In the genomic region with DNA sequence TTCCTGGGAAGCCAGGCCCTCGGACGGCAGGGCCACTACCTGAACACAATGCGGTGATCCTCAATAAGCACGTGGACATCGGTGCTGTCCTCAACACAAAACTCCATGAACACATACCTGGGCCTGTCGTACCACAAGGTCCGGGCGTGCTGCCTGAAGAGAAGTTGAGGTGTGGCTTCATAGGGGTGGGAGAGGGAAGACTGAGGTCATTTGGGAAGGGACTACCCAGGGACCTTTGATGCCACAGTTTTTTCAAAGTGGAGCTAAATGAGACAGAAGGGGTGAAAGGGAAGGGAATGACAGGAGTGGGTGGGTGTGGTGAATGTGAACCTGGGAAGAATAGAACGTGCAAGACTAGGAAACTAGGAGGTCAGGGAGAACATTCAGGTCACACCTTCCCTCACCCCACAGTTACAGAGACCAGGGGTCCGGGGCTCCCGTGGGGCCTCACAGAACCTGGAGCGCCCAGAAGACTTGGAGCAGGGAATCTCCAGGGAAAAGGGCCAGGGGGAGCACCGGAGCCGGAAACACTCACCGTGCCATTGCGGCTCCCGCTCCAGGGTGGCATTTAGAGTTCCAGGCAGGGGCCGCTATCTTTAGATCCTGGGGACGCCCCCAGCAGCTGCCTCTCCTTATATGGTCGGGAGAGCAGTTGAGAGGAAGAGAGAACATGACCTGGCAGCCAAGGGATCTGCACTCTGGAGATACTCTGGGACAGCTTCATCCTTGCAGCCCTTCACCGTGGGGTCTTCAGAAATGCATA, we compare ENCODE assay signal across 8 cellular contexts. TPM values are rescaled to one million over a fixed set of nuclear protein-coding genes. Genes with fewer than 3 reads are reported as not detected.
DNase-seq lines count a peak whose midpoint lies in the region; ATAC-seq and TF ChIP-seq lines count a peak whose summit lies in the region.

Gene PTGES3L (minus strand): TSS at position 570 of the 763 bp plus-strand sequence. CDS start 27 bp downstream, at position 543.

- TF ChIP-seq CTCF in GM12864 (IDR thresholded peaks at IDR 0.05; ENCODE audit: low read depth, low read length, missing control alignments): no peak
- no peak for TF ChIP-seq CTCF in KMS-11 (conservative IDR thresholded peaks at IDR 0.05; ENCODE audit: low read depth, low read length)
- TF ChIP-seq CTCF in chondrocyte (IDR thresholded peaks at IDR 0.05): no peak

- no peaks in the 10 kb centered on the region for H3K36me3 ChIP-seq in KMS-11 (ENCODE audit: insufficient read depth)

- intact Hi-C loops in left colon (cut with DNase I, micrococcal nuclease): no loop called here

- peaks cover 29% of the 10 kb centered on the region for H3K4me1 ChIP-seq in KMS-11 (ENCODE audit: low read depth, poor library complexity, severe bottlenecking)

- peak; percentile 44 for ATAC-seq in left colon

- peaks cover 35% of the 10 kb centered on the region for H3K4me1 Mint-ChIP-seq in chondrocyte (ENCODE audit: low read depth)
- peaks cover 36% of the 10 kb centered on the region for H3K4me1 Mint-ChIP-seq in stimulated activated naive CD8-positive, alpha-beta T cell treated with anti-CD3 and anti-CD28 coated beads, Interleukin-15, Interleukin-2, amounts not matched to agents 100 ng/mL and 50 ng/mL, for 24 hours (ENCODE audit: low read depth)

- H3K4me3 Mint-ChIP-seq in chondrocyte (ENCODE audit: unreplicated experiment): peak within 1 kb of the TSS; percentile 99
- peak within 1 kb of the TSS; percentile 93 for H3K4me3 Mint-ChIP-seq in stimulated activated naive CD8-positive, alpha-beta T cell treated with anti-CD3 and anti-CD28 coated beads, Interleukin-15, Interleukin-2, amounts not matched to agents 100 ng/mL and 50 ng/mL, for 24 hours

- H3K36me3 Mint-ChIP-seq in chondrocyte (ENCODE audit: low read depth): peaks cover 5% of the 10 kb centered on the region
- H3K36me3 Mint-ChIP-seq in stimulated activated naive CD8-positive, alpha-beta T cell treated with anti-CD3 and anti-CD28 coated beads, Interleukin-15, Interleukin-2, amounts not matched to agents 100 ng/mL and 50 ng/mL, for 24 hours (ENCODE audit: low read depth): peaks cover 19% of the 10 kb centered on the region

- no peaks in the 10 kb centered on the region for H3K27me3 ChIP-seq in KMS-11 (ENCODE audit: insufficient read depth, low read depth)

- peak within 1 kb of the TSS; percentile 89 for H3K4me2 ChIP-seq in KMS-11

- H3K9me3 Mint-ChIP-seq in chondrocyte (ENCODE audit: low read depth): no peaks in the 10 kb centered on the region
- H3K9me3 Mint-ChIP-seq in stimulated activated naive CD8-positive, alpha-beta T cell treated with anti-CD3 and anti-CD28 coated beads, Interleukin-15, Interleukin-2, amounts not matched to agents 100 ng/mL and 50 ng/mL, for 24 hours: no peaks in the 10 kb centered on the region

- peak within 1 kb of the TSS; percentile 92 for H3K27ac Mint-ChIP-seq in chondrocyte (ENCODE audit: unreplicated experiment)
- peak within 1 kb of the TSS; percentile 97 for H3K27ac Mint-ChIP-seq in stimulated activated naive CD8-positive, alpha-beta T cell treated with anti-CD3 and anti-CD28 coated beads, Interleukin-15, Interleukin-2, amounts not matched to agents 100 ng/mL and 50 ng/mL, for 24 hours

- DNase-seq in A172 (ENCODE audit: low spot score): peak; percentile 66
- no peak for DNase-seq in GM12864 (ENCODE audit: low read depth)
- DNase-seq in SHP77 treated with DMSO at 0.1 percent for 48 hours (lab: John Stamatoyannopoulos, UW): peak; percentile 67
- no peak for DNase-seq in chondrocyte (ENCODE audit: low spot score)
- peak; percentile 66 to 80 for DNase-seq in left colon
- DNase-seq in NCI-H128 (lab: John Stamatoyannopoulos, UW; ENCODE audit: unreplicated experiment): no peak

- peak within 1 kb of the TSS; percentile 66 for H3K9ac ChIP-seq in KMS-11

- H4K20me1 ChIP-seq in KMS-11 (ENCODE audit: insufficient read depth): no peaks in the 10 kb centered on the region

- H3K79me2 ChIP-seq in KMS-11 (ENCODE audit: insufficient read depth, low read depth): peaks cover 24% of the 10 kb centered on the region; the same call in 1 of the 2 replicates

- H3K27ac ChIP-seq in KMS-11: peak within 1 kb of the TSS; percentile 78

- H3K4me3 ChIP-seq in GM12864 (ENCODE audit: low read depth, low read length) (peak within 1 kb of the TSS; percentile 88), KMS-11 (IDR thresholded peaks at IDR 0.05; ENCODE audit: insufficient read depth, low read depth, low read length) (no peak within 1 kb of the TSS)

- no peaks in the 10 kb centered on the region for H3K27me3 Mint-ChIP-seq in chondrocyte (ENCODE audit: low read depth)
- H3K27me3 Mint-ChIP-seq in stimulated activated naive CD8-positive, alpha-beta T cell treated with anti-CD3 and anti-CD28 coated beads, Interleukin-15, Interleukin-2, amounts not matched to agents 100 ng/mL and 50 ng/mL, for 24 hours: no peaks in the 10 kb centered on the region

- peak within 1 kb of the TSS; percentile 87 for H2AFZ ChIP-seq in KMS-11 (ENCODE audit: low read depth)

RNA-seq across cellular contexts. Expression of gene PTGES3L, which starts in this region (rescaled TPM):
- total RNA-seq in A172 (2014; rRNA removed; shearing (Covaris generic)): 0.41 and 0.43 TPM in 2 replicates
- total RNA-seq in chondrocyte (1.2 to 5.7 TPM (median 3.9 TPM) in 3 replicates), left colon (1 to 10 TPM; 3.2 to 3.6 TPM)

Comparison
In these comparisons a context has a peak if more than half of its experiments do, and no peak if none do; other contexts are left out.
1. Peak in DNase-seq in A172; RNA of the gene not detected or under 1 TPM.
2. DNase-seq: peak in SHP77 treated with DMSO at 0.1 percent for 48 hours (single experiment) and left colon (2 of 2); none in GM12864 (single experiment), chondrocyte (single experiment) and NCI-H128 (single experiment).